ENCODE assay signal across 24 cellular contexts in the genomic region with DNA sequence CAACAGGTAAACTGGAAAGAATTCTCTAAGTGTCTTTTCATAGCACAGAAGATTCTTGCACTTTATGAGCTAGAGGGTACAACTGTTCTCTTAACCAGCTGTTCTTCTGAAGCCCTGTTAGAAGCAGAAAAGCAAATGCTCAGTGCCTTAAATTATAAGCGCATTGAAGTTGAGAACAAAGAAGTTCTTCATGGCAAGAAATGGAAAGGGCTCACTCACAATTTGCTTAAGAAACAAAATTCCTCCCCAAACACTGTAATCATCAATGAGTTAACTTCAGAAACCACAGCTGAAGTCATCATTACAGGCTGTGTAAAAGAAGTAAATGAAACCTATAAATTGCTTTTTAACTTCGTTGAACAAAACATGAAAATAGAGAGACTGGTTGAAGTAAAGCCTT. TPM values are rescaled to one million over a fixed set of nuclear protein-coding genes. Genes with fewer than 3 reads are reported as not detected.
DNase-seq lines count a peak whose midpoint lies in the region; ATAC-seq, FAIRE-seq and TF ChIP-seq lines count a peak whose summit lies in the region.
"Had no signal": no experiment of that assay in that cellular context is flagged by ENCODE, and none has a peak within 500 bp of the region (broad histone marks: within the 10 kb centered on the region; RNA-seq: fewer than 3 reads in every experiment).

No MANE protein-coding gene starts in this region.

- no peak for TF ChIP-seq CTCF in activated CD8-positive, alpha-beta T cell treated with anti-CD3 and anti-CD28 coated beads for 36 hours (IDR thresholded peaks at IDR 0.05)
- TF ChIP-seq CTCF in nephron (IDR thresholded peaks at IDR 0.05; ENCODE audit: unreplicated experiment in 3 of 3): no peak
- TF ChIP-seq CTCF in adrenal gland (IDR thresholded peaks at IDR 0.05): no peak

- no peaks in the 10 kb centered on the region for H3K9me3 ChIP-seq in adrenal gland (replicated peaks in 1 of 3)
- H3K9me3 ChIP-seq: BE2C, HAP-1, SJSA1 had no signal

- no peaks in the 10 kb centered on the region for H3K27me3 ChIP-seq in adrenal gland
- H3K27me3 ChIP-seq: BE2C, SJSA1 had no signal

- H3K4me3 ChIP-seq in adrenal gland: no peak overlapping the region
- H3K4me3 ChIP-seq: GM23338, HAP-1, SJSA1 had no signal

- H3K9me3 Mint-ChIP-seq in activated CD8-positive, alpha-beta T cell treated with anti-CD3 and anti-CD28 coated beads, Interleukin-2, amount 10 ng/mL, durations not matched to agents 7 days and 5 days (ENCODE audit: insufficient read depth): no peaks in the 10 kb centered on the region
- no peaks in the 10 kb centered on the region for H3K9me3 Mint-ChIP-seq in activated CD8-positive, alpha-beta T cell treated with anti-CD3 and anti-CD28 coated beads for 36 hours
- H3K9me3 Mint-ChIP-seq in nephron: no peaks in the 10 kb centered on the region
- H3K9me3 Mint-ChIP-seq: CD14-positive monocyte, GM23338, HFFc6 had no signal

- ATAC-seq in activated CD8-positive, alpha-beta T cell treated with anti-CD3 and anti-CD28 coated beads, Interleukin-2, amount 10 ng/mL, durations not matched to agents 7 days and 5 days: no peak
- no peak for ATAC-seq in activated CD8-positive, alpha-beta T cell treated with anti-CD3 and anti-CD28 coated beads for 36 hours
- ATAC-seq in GM21447 (IDR thresholded peaks at IDR 0.05; ENCODE audit: unreplicated experiment): no peak
- ATAC-seq: GM23338, Right ventricle myocardium inferior had no signal

- POLR2A ChIA-PET in activated CD8-positive, alpha-beta T cell treated with anti-CD3 and anti-CD28 coated beads, Interleukin-2, amount 10 ng/mL, durations not matched to agents 7 days and 5 days (lab: Charles Lee): no interaction called here
- POLR2A ChIA-PET in activated CD8-positive, alpha-beta T cell treated with anti-CD3 and anti-CD28 coated beads for 36 hours (lab: Charles Lee): interaction anchor here (0.8 to 1.4 kb wide), 3 partner anchors 10 to 16 kb away, joined by 3 read pairs; no protein-coding TSS in a partner anchor

- H3K27ac ChIP-seq in adrenal gland: no peak overlapping the region
- H3K27ac ChIP-seq: 22Rv1, SJSA1 had no signal

- H3K27ac Mint-ChIP-seq in activated CD8-positive, alpha-beta T cell treated with anti-CD3 and anti-CD28 coated beads, Interleukin-2, amount 10 ng/mL, durations not matched to agents 7 days and 5 days: peak overlapping the region; percentile 18
- no peak overlapping the region for H3K27ac Mint-ChIP-seq in activated CD8-positive, alpha-beta T cell treated with anti-CD3 and anti-CD28 coated beads for 36 hours
- peak overlapping the region; percentile 59 to 67 (median 64) for H3K27ac Mint-ChIP-seq in nephron
- H3K27ac Mint-ChIP-seq: HFFc6 had no signal

- H3K4me3 Mint-ChIP-seq in activated CD8-positive, alpha-beta T cell treated with anti-CD3 and anti-CD28 coated beads, Interleukin-2, amount 10 ng/mL, durations not matched to agents 7 days and 5 days: no peak overlapping the region
- no peak overlapping the region for H3K4me3 Mint-ChIP-seq in activated CD8-positive, alpha-beta T cell treated with anti-CD3 and anti-CD28 coated beads for 36 hours
- no peak overlapping the region for H3K4me3 Mint-ChIP-seq in nephron
- H3K4me3 Mint-ChIP-seq: CD14-positive monocyte, GM23338, HFFc6 had no signal

- H3K36me3 ChIP-seq in adrenal gland (replicated peaks in 1 of 2): peaks cover 0 to 66% of the 10 kb centered on the region in 2 donors
- H3K36me3 ChIP-seq: BE2C had no signal

- no peak for DNase-seq in activated CD8-positive, alpha-beta T cell treated with anti-CD3 and anti-CD28 coated beads, Interleukin-2, amount 10 ng/mL, durations not matched to agents 7 days and 5 days
- DNase-seq in activated CD8-positive, alpha-beta T cell treated with anti-CD3 and anti-CD28 coated beads for 36 hours: no peak
- no peak for DNase-seq in GM19239 (ENCODE audit: insufficient read length, low spot score)
- DNase-seq in foreskin melanocyte: peak; percentile 57
- no peak for DNase-seq in RKO (ENCODE audit: low spot score)
- no peak for DNase-seq in adrenal gland
- DNase-seq: BE2C, HFFc6, KG1, MM.1S, NCI-H2029, NCI-H446, NCI-H524 treated with DMSO at 0.1 percent for 48 hours, NCI-H774 had no signal

- peaks cover 85% of the 10 kb centered on the region for H3K36me3 Mint-ChIP-seq in activated CD8-positive, alpha-beta T cell treated with anti-CD3 and anti-CD28 coated beads, Interleukin-2, amount 10 ng/mL, durations not matched to agents 7 days and 5 days (ENCODE audit: low read depth)
- peaks cover 56% of the 10 kb centered on the region for H3K36me3 Mint-ChIP-seq in activated CD8-positive, alpha-beta T cell treated with anti-CD3 and anti-CD28 coated beads for 36 hours (ENCODE audit: low read depth)
- H3K36me3 Mint-ChIP-seq in nephron (ENCODE audit: low read depth): peaks cover 4% of the 10 kb centered on the region

- intact Hi-C loops in activated CD8-positive, alpha-beta T cell treated with anti-CD3 and anti-CD28 coated beads for 36 hours (cut with micrococcal nuclease): no loop called here
- intact Hi-C loops in adrenal gland (cut with DNase I): no loop called here

- no peak for TF ChIP-seq POLR2A in adrenal gland (IDR thresholded peaks at IDR 0.05)

- H3K4me1 ChIP-seq in adrenal gland (replicated peaks in 1 of 2): no peaks in the 10 kb centered on the region
- H3K4me1 ChIP-seq: BE2C, HAP-1, SJSA1 had no signal

- peaks cover 7% of the 10 kb centered on the region for H3K4me1 Mint-ChIP-seq in activated CD8-positive, alpha-beta T cell treated with anti-CD3 and anti-CD28 coated beads, Interleukin-2, amount 10 ng/mL, durations not matched to agents 7 days and 5 days (ENCODE audit: low read depth)
- H3K4me1 Mint-ChIP-seq in activated CD8-positive, alpha-beta T cell treated with anti-CD3 and anti-CD28 coated beads for 36 hours (ENCODE audit: low read depth): peaks cover 10% of the 10 kb centered on the region
- peaks cover 23% of the 10 kb centered on the region for H3K4me1 Mint-ChIP-seq in nephron
- H3K4me1 Mint-ChIP-seq: CD14-positive monocyte, GM23338 had no signal

- CTCF ChIA-PET in activated CD8-positive, alpha-beta T cell treated with anti-CD3 and anti-CD28 coated beads, Interleukin-2, amount 10 ng/mL, durations not matched to agents 7 days and 5 days (lab: Charles Lee): interaction anchor here (1.4 kb wide), 1 partner anchor 11 kb away, joined by 4 read pairs; no protein-coding TSS in a partner anchor
- CTCF ChIA-PET in activated CD8-positive, alpha-beta T cell treated with anti-CD3 and anti-CD28 coated beads for 36 hours (lab: Charles Lee): interaction anchor here (1.1 kb wide), 1 partner anchor 76 kb away, joined by 3 read pairs; no protein-coding TSS in a partner anchor

- H3K27me3 Mint-ChIP-seq in activated CD8-positive, alpha-beta T cell treated with anti-CD3 and anti-CD28 coated beads, Interleukin-2, amount 10 ng/mL, durations not matched to agents 7 days and 5 days (ENCODE audit: low read depth): no peaks in the 10 kb centered on the region
- no peaks in the 10 kb centered on the region for H3K27me3 Mint-ChIP-seq in activated CD8-positive, alpha-beta T cell treated with anti-CD3 and anti-CD28 coated beads for 36 hours
- no peaks in the 10 kb centered on the region for H3K27me3 Mint-ChIP-seq in nephron (ENCODE audit: low read depth)

- WGBS in adrenal gland, 4 donors: 89 to 91% (median 90%) methylated on average over 2 of the region's 2 CpGs

- peak; percentile 35 for FAIRE-seq in GM19239 (lab: Jason Lieb, UNC)
- FAIRE-seq: D721Med, HTR-8/SVneo had no signal

RNA-seq across cellular contexts. Expression of gene PARP14, which starts 19.6 kb away (rescaled TPM):
- total RNA-seq in activated CD8-positive, alpha-beta T cell treated with anti-CD3 and anti-CD28 coated beads, Interleukin-2, amount 10 ng/mL, durations not matched to agents 7 days and 5 days: 100 to 1,000 TPM; 119 to 123 TPM
- 10 to 100 TPM; 53.1 to 53.3 TPM for total RNA-seq in activated CD8-positive, alpha-beta T cell treated with anti-CD3 and anti-CD28 coated beads for 36 hours
- total RNA-seq in adrenal gland: 10 to 100 TPM; 30.8 to 90.2 (median 49.2) TPM
- polyA plus RNA-seq in adrenal gland: 10 to 100 TPM; 17.4 to 24.1 (median 17.6) TPM
